8 cellular contexts compared by ENCODE assay signal in genomic region chr14:23182372-23183014, GRCh38. TPM values are rescaled to one million over a fixed set of nuclear protein-coding genes. Genes with fewer than 3 reads are reported as not detected.
DNase-seq lines count a peak whose midpoint lies in the region; ATAC-seq and TF ChIP-seq lines count a peak whose summit lies in the region.

No MANE protein-coding gene starts in this region.

- intact Hi-C loops in breast epithelium (cut with DNase I; ENCODE audit: low total_unique reads): no loop called here

- H3K36me3 ChIP-seq in Peyer's patch (no peaks in the 10 kb centered on the region), breast epithelium (no peaks in the 10 kb centered on the region), kidney epithelial cell (ENCODE audit: control insufficient read depth, insufficient read depth, low read length) (no peaks in the 10 kb centered on the region)

- ATAC-seq in HG03196 (IDR thresholded peaks at IDR 0.05; ENCODE audit: unreplicated experiment): no peak
- no peak for ATAC-seq in HG03457 (IDR thresholded peaks at IDR 0.05; ENCODE audit: unreplicated experiment)

- H3K4me1 ChIP-seq in Peyer's patch (peaks cover 0 to 25% (median 4%) of the 10 kb centered on the region in 4 donors), breast epithelium (no peaks in the 10 kb centered on the region)

- H3K27ac ChIP-seq in Peyer's patch (peak overlapping the region in 2 of 4 donors; percentile 49 to 55), breast epithelium (peak overlapping the region; percentile 69 to 76)

- no peaks in the 10 kb centered on the region for H3K9me3 ChIP-seq in Peyer's patch
- no peaks in the 10 kb centered on the region for H3K9me3 ChIP-seq in breast epithelium

- TF ChIP-seq CTCF in Peyer's patch (IDR thresholded peaks at IDR 0.05): no peak
- TF ChIP-seq CTCF in breast epithelium (IDR thresholded peaks at IDR 0.05): no peak
- TF ChIP-seq CTCF in kidney epithelial cell (IDR thresholded peaks at IDR 0.05; ENCODE audit: insufficient read depth, low read length, poor library complexity, severe bottlenecking): no peak

- H3K4me3 ChIP-seq in Peyer's patch: peak overlapping the region; percentile 40 to 63 (median 51)
- peak overlapping the region; percentile 42 to 66 (median 62) for H3K4me3 ChIP-seq in breast epithelium
- peak overlapping the region; percentile 48 for H3K4me3 ChIP-seq in kidney epithelial cell (ENCODE audit: low read depth, low read length)

- H3K27me3 ChIP-seq in Peyer's patch: no peaks in the 10 kb centered on the region
- H3K27me3 ChIP-seq in breast epithelium: no peaks in the 10 kb centered on the region
- peaks cover 5% of the 10 kb centered on the region for H3K27me3 ChIP-seq in kidney epithelial cell (ENCODE audit: control insufficient read depth, insufficient read depth, low read length)

- TF ChIP-seq POLR2A in Peyer's patch (IDR thresholded peaks at IDR 0.05) (no peak), breast epithelium (IDR thresholded peaks at IDR 0.05) (no peak)

- DNase-seq in GM03348 (ENCODE audit: low spot score) (peak; percentile 72), Peyer's patch (peak; percentile 63 to 82 (median 67)), breast epithelium (ENCODE audit: low spot score in 2 of 2) (peak; percentile 57 to 66), kidney epithelial cell (ENCODE audit: low read depth) (no peak), glomerular visceral epithelial cell (ENCODE audit: extremely low spot score) (no peak)
- DNase-seq in stimulated activated CD4-positive, alpha-beta T cell treated with anti-CD3 and anti-CD28 coated beads, Interleukin-1b, Interleukin-23, amount 100 ng/mL, for 4 hours (ENCODE audit: low read depth in 2 of 2): peak; percentile 8 to 11

RNA-seq across cellular contexts. Expression of gene SLC7A8, which starts 1.0 kb away (rescaled TPM):
- total RNA-seq in Peyer's patch: 10 to 100 TPM; 21.8 to 56.9 (median 35.0) TPM
- 10 to 100 TPM; 46.8 to 98.9 (median 61.9) TPM for total RNA-seq in breast epithelium
- total RNA-seq in kidney epithelial cell: 2.3 and 3.5 TPM in 2 replicates

RNA-seq across cellular contexts. Expression of gene RNF212B, which starts 55.2 kb away (rescaled TPM):
- total RNA-seq in Peyer's patch: not detected
- not detected for total RNA-seq in breast epithelium
- total RNA-seq in kidney epithelial cell: not detected in 2 replicates

Comparison
In these comparisons a context has a peak if more than half of its experiments do, and no peak if none do; other contexts are left out.
1. DNase-seq: peak in GM03348 (single experiment), Peyer's patch (3 of 3), breast epithelium (2 of 2) and stimulated activated CD4-positive, alpha-beta T cell treated with anti-CD3 and anti-CD28 coated beads, Interleukin-1b, Interleukin-23, amount 100 ng/mL, for 4 hours (2 of 2); none in kidney epithelial cell (single experiment) and glomerular visceral epithelial cell (single experiment).
2. Peak in every context shown above with its lines, with median percentiles within 50 percentile points of each other: H3K4me3 ChIP-seq.